In the genomic region with DNA sequence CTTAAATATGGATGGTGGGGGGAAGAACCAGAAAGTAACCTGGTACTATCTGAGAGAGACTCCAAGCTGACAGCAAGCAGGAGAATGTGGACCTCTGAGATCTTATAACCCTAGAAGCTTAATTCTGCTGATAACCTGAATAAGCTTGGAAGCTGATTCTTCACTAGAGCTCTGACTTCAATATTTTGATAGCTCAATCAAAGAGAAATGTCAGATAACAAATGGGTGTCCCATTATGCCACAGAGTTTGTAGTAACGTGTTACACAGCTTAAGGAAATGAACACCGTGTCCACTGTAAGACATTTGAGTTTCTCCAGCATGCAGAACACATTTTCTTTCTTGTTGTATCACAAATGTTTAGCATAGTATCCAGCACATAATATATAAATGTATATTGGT, we compare ENCODE assay signal across 13 cellular contexts.
"Had no signal": no experiment of that assay in that cellular context is flagged by ENCODE, and none has a peak within 500 bp of the region (broad histone marks: within the 10 kb centered on the region; RNA-seq: fewer than 3 reads in every experiment).

No MANE protein-coding gene starts in this region.

- H3K4me3 ChIP-seq: colonic mucosa, coronary artery, dorsolateral prefrontal cortex, esophagus muscularis mucosa, esophagus squamous epithelium, gastrocnemius medialis, gastroesophageal sphincter, heart left ventricle, heart right ventricle had no signal

- H3K27ac ChIP-seq: colonic mucosa, coronary artery, dorsolateral prefrontal cortex, epithelial cell of prostate, esophagus muscularis mucosa, esophagus squamous epithelium, foreskin keratinocyte, gastrocnemius medialis, gastroesophageal sphincter, heart left ventricle, heart right ventricle had no signal

- H3K27me3 ChIP-seq: colonic mucosa, dorsolateral prefrontal cortex, esophagus muscularis mucosa, esophagus squamous epithelium, foreskin keratinocyte, gastrocnemius medialis, gastroesophageal sphincter, heart left ventricle, heart right ventricle had no signal

- ATAC-seq: effector memory CD8-positive, alpha-beta T cell; esophagus mucosa; foreskin keratinocyte; gastrocnemius medialis; gastroesophageal sphincter; heart left ventricle; heart right ventricle had no signal

- H3K9me3 ChIP-seq: colonic mucosa, esophagus muscularis mucosa, esophagus squamous epithelium, gastrocnemius medialis, gastroesophageal sphincter, heart left ventricle, heart right ventricle had no signal

- H3K36me3 ChIP-seq: colonic mucosa, esophagus muscularis mucosa, esophagus squamous epithelium, gastrocnemius medialis, gastroesophageal sphincter, heart left ventricle, heart right ventricle had no signal
